ENCODE assay signal across 22 cellular contexts in the genomic region with DNA sequence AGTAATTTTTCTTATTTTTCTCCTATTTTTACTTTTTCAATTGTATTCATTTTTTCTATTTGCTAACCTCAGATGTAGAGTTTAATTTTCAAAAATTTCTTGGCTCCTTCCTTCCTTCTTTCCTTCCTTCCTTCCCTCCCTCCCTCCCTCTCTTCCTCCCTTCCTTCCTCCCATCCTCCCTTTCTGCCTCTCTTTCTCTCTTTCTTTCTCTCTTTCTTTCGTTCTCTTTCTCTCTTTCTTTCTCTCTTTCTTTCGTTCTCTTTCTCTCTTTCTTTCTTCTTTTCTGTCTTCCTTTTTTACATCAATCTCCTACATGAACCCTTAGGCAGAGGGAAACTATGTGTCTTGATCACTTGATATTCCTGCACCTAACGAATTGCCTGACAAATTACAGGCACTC. TPM values are rescaled to one million over a fixed set of nuclear protein-coding genes. Genes with fewer than 3 reads are reported as not detected.
"Had no signal": no experiment of that assay in that cellular context is flagged by ENCODE, and none has a peak within 500 bp of the region (broad histone marks: within the 10 kb centered on the region; RNA-seq: fewer than 3 reads in every experiment).

No MANE protein-coding gene starts in this region.

- H3K4me1 ChIP-seq: sigmoid colon, SJSA1, thyroid gland had no signal

- H3K4me1 Mint-ChIP-seq: nephron had no signal

- ATAC-seq: esophagus mucosa; gastrocnemius medialis; stimulated activated memory B cell treated with anti-CD40 and anti-IgM and Interleukin-4, amounts not matched to agents 10 μg/mL and 1 μg/mL and 100 μg/mL, for 72 hours had no signal

- H3K36me3 ChIP-seq: adrenal gland, gastrocnemius medialis, sigmoid colon, SJSA1, thyroid gland had no signal

- H3K36me3 Mint-ChIP-seq: stimulated activated memory B cell treated with anti-CD40 and anti-IgM and Interleukin-4, amounts not matched to agents 10 μg/mL and 1 μg/mL and 100 μg/mL, for 72 hours had no signal

- H3K27me3 Mint-ChIP-seq: activated B cell treated with CpG ODN at 0.5 μM for 24 hours; stimulated activated memory B cell treated with anti-CD40 and anti-IgM and Interleukin-4, amounts not matched to agents 10 μg/mL and 1 μg/mL and 100 μg/mL, for 72 hours had no signal

- H3K4me3 Mint-ChIP-seq: activated B cell treated with CpG ODN at 0.5 μM for 24 hours; nephron; stimulated activated memory B cell treated with anti-CD40 and anti-IgM and Interleukin-4, amounts not matched to agents 10 μg/mL and 1 μg/mL and 100 μg/mL, for 72 hours had no signal

- DNase-seq: activated B cell treated with CpG ODN at 0.5 μM for 24 hours; activated CD4-positive, alpha-beta T cell treated with anti-CD3 and anti-CD28 coated beads, Interleukin-2, amount 50 U/mL, for 1 hour; activated effector memory CD4-positive, alpha-beta T cell treated with Interleukin-2 at 50 U/mL for 16 hours; activated T-cell treated with anti-CD3 and anti-CD28 coated beads for 4 hours; adrenal gland; cerebellar nuclear complex; effector CD4-positive, alpha-beta T cell; gastrocnemius medialis; head of caudate nucleus; nucleus accumbens; sigmoid colon; stimulated activated CD4-positive, alpha-beta T cell treated with anti-CD3 and anti-CD28 coated beads, Interleukin-4, amount 100 ng/mL, for 4 hours; T-helper 9 cell; thyroid gland had no signal

- H3K4me3 ChIP-seq: adrenal gland, gastrocnemius medialis, lung, sigmoid colon, SJSA1, thyroid gland had no signal

- H3K27ac Mint-ChIP-seq: activated B cell treated with CpG ODN at 0.5 μM for 24 hours; nephron; stimulated activated memory B cell treated with anti-CD40 and anti-IgM and Interleukin-4, amounts not matched to agents 10 μg/mL and 1 μg/mL and 100 μg/mL, for 72 hours had no signal

- H3K9me3 ChIP-seq: adrenal gland, gastrocnemius medialis, sigmoid colon, SJSA1, thyroid gland had no signal

- H3K27ac ChIP-seq: adrenal gland, gastrocnemius medialis, sigmoid colon, SJSA1, thyroid gland had no signal

- H3K9me3 Mint-ChIP-seq: activated B cell treated with CpG ODN at 0.5 μM for 24 hours; nephron; stimulated activated memory B cell treated with anti-CD40 and anti-IgM and Interleukin-4, amounts not matched to agents 10 μg/mL and 1 μg/mL and 100 μg/mL, for 72 hours had no signal

RNA-seq across cellular contexts. Expression of a gene that starts 12.4 kb away (rescaled TPM):
- total RNA-seq: activated B cell treated with CpG ODN at 0.5 μM for 24 hours, bronchial epithelial cell, lung, renal cortical epithelial cell, SJSA1, thyroid gland had no signal
- polyA plus RNA-seq: keratinocyte, sigmoid colon had no signal
